In the genomic region with DNA sequence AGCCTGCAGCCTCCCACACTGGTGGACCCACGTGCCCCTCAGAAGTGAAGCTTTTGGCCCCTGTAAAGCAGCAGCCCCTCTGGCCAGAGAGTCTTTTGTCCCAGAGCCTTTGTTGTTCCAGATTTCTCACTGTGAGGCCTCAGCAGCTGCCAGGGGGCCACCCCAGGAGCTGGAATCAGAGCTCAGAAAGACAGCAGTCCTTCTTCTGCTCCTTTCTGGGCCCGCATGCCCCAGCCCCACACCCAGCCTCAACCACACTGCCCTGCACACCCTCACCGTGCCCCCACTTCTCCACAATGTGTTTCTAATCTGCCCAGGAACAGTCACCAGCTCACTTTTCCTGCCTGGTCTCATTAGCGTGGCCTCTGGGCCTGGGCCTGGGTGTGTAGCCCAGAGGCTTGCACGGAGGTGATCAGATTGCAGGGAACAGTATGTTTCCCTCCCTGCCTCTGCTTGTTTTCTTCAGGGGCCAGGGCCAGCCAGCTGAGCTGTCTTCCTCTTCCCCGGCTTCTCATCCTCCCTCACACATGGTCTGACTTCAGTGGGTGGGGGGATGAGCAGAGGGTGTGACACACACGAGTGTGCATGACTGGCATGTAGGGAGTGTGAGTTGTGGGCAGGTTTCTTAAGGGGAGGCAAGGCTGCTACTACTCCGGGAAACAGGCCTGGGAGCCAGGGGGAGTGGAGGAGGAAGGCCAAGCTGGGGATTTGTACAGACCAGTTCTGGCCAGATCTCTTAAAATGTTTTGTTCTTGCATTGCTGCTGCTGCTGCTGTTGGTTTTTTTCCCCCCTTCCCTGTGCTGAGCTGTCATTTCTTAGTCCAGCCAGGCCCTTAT, we compare ENCODE assay signal across 8 cellular contexts.
A peak's percentile ranks its signal among the peaks of the same experiment; 100 is the strongest.
DNase-seq lines count a peak whose midpoint lies in the region; ATAC-seq lines count a peak whose summit lies in the region.

No MANE protein-coding gene starts in this region.

- H3K36me3 ChIP-seq in neuron (ENCODE audit: insufficient read depth, low read length), result no peaks in the 10 kb centered on the region

- peak overlapping the region; percentile 16 for H2AFZ ChIP-seq in neuron (ENCODE audit: low read depth, low read length)

- no peaks in the 10 kb centered on the region for H3K9me3 ChIP-seq in neuron (ENCODE audit: low read length)

- peaks cover 25% of the 10 kb centered on the region for H3K4me1 ChIP-seq in neuron (ENCODE audit: insufficient read depth, low read length)

- ATAC-seq in HG02571 (IDR thresholded peaks at IDR 0.05; ENCODE audit: unreplicated experiment) (no peak), HG03159 (IDR thresholded peaks at IDR 0.05; ENCODE audit: unreplicated experiment) (no peak), HG03139 (IDR thresholded peaks at IDR 0.05; ENCODE audit: unreplicated experiment) (no peak)

- H3K4me3 ChIP-seq in neuron (ENCODE audit: low read length), result peak overlapping the region; percentile 18

- H3K27me3 ChIP-seq in neuron (ENCODE audit: insufficient read depth, low read length), result peaks cover 2% of the 10 kb centered on the region

- peak; percentile 75 for DNase-seq in GM03348 (ENCODE audit: low spot score)
- peak; percentile 79 for DNase-seq in RPMI7951 (ENCODE audit: low read depth)
- DNase-seq in fibroblast of gingiva (ENCODE audit: low read depth), result peak; percentile 99
- DNase-seq in activated T-cell treated with anti-CD3 and anti-CD28 coated beads, Interleukin-2, amount 50 U/mL, for 48 hours, result no peak

Comparison
In these comparisons a context has a peak if more than half of its experiments do, and no peak if none do; other contexts are left out.
1. DNase-seq: peak in GM03348 (single experiment), RPMI7951 (single experiment) and fibroblast of gingiva (single experiment); none in activated T-cell treated with anti-CD3 and anti-CD28 coated beads, Interleukin-2, amount 50 U/mL, for 48 hours (0 of 2).